In the genomic region with DNA sequence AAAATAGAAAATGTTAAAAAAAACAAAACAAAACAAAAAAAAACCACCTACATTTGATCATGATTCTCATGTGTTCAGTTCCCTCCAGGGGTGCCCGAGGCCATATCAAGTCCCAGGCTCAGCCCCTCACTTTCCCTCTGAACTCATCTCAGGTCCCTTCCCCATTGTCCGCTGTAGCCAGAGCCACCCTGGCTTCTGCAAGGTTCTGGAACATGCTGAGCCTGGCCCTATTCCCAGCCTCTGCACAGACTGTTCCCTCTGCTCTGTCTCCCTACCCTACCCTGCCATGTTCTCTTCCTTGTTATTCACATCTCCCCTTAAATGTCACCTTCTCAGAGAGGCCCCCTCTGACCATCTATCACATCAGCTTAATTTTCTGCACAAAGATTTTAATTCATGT, we compare ENCODE assay signal across 1 cellular context.
TF ChIP-seq lines count a peak whose summit lies in the region.

No MANE protein-coding gene starts in this region.

TF ChIP-seq in K562, 482 proteins besides CTCF, POLR2A, EP300 and RAD21 (continued from another document):
- TF ChIP-seq RNF219 (CRISPR knock-in tag; IDR thresholded peaks at IDR 0.05) (no peak), ZNF668 (CRISPR knock-in tag; IDR thresholded peaks at IDR 0.05) (no peak), KDM1A (IDR thresholded peaks at IDR 0.05) (no peak), ZFPM2 (CRISPR knock-in tag; IDR thresholded peaks at IDR 0.05) (no peak), ZFX (CRISPR knock-in tag; IDR thresholded peaks at IDR 0.05) (no peak), LEF1 (IDR thresholded peaks at IDR 0.05) (no peak), GATAD2A (IDR thresholded peaks at IDR 0.05) (no peak), PTTG1 (tag; IDR thresholded peaks at IDR 0.05; ENCODE audit: low read depth) (no peak), WHSC1 (IDR thresholded peaks at IDR 0.05; ENCODE audit: low read length) (no peak), MYBL2 (IDR thresholded peaks at IDR 0.05; ENCODE audit: low read depth) (no peak), MYBL2 (CRISPR knock-in tag; IDR thresholded peaks at IDR 0.05; ENCODE audit: borderline replicate concordance) (no peak), HMGN3 (IDR thresholded peaks at IDR 0.05; ENCODE audit: borderline replicate concordance, extremely low read depth, insufficient read length, low read depth, low read length) (no peak), NCOA4 (IDR thresholded peaks at IDR 0.05; ENCODE audit: partially characterized antibody) (no peak), BRF2 (IDR thresholded peaks at IDR 0.05; ENCODE audit: borderline replicate concordance, insufficient read depth, insufficient read length) (no peak), ETV5 (CRISPR knock-in tag; IDR thresholded peaks at IDR 0.05; ENCODE audit: low read depth) (no peak), ETV1 (tag; conservative IDR thresholded peaks at IDR 0.05; ENCODE audit: low read depth) (no peak)
- TF ChIP-seq, protein P1, sequence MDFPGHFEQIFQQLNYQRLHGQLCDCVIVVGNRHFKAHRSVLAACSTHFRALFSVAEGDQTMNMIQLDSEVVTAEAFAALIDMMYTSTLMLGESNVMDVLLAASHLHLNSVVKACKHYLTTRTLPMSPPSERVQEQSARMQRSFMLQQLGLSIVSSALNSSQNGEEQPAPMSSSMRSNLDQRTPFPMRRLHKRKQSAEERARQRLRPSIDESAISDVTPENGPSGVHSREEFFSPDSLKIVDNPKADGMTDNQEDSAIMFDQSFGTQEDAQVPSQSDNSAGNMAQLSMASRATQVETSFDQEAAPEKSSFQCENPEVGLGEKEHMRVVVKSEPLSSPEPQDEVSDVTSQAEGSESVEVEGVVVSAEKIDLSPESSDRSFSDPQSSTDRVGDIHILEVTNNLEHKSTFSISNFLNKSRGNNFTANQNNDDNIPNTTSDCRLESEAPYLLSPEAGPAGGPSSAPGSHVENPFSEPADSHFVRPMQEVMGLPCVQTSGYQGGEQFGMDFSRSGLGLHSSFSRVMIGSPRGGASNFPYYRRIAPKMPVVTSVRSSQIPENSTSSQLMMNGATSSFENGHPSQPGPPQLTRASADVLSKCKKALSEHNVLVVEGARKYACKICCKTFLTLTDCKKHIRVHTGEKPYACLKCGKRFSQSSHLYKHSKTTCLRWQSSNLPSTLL (IDR thresholded peaks at IDR 0.05) = no peak
- TF ChIP-seq, protein P2, sequence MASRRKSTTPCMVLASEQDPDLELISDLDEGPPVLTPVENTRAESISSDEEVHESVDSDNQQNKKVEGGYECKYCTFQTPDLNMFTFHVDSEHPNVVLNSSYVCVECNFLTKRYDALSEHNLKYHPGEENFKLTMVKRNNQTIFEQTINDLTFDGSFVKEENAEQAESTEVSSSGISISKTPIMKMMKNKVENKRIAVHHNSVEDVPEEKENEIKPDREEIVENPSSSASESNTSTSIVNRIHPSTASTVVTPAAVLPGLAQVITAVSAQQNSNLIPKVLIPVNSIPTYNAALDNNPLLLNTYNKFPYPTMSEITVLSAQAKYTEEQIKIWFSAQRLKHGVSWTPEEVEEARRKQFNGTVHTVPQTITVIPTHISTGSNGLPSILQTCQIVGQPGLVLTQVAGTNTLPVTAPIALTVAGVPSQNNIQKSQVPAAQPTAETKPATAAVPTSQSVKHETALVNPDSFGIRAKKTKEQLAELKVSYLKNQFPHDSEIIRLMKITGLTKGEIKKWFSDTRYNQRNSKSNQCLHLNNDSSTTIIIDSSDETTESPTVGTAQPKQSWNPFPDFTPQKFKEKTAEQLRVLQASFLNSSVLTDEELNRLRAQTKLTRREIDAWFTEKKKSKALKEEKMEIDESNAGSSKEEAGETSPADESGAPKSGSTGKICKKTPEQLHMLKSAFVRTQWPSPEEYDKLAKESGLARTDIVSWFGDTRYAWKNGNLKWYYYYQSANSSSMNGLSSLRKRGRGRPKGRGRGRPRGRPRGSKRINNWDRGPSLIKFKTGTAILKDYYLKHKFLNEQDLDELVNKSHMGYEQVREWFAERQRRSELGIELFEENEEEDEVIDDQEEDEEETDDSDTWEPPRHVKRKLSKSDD (conservative IDR thresholded peaks at IDR 0.05; ENCODE audit: low read length) = no peak
